Comparison of ENCODE assay signal across 21 cellular contexts in genomic region chr15:65371976-65372786, GRCh38. TPM values are rescaled to one million over a fixed set of nuclear protein-coding genes. Genes with fewer than 3 reads are reported as not detected.
"Had no signal": no experiment of that assay in that cellular context is flagged by ENCODE, and none has a peak within 500 bp of the region (broad histone marks: within the 10 kb centered on the region; RNA-seq: fewer than 3 reads in every experiment).

No MANE protein-coding gene starts in this region.

- H3K9me3 ChIP-seq: esophagus squamous epithelium, neutrophil, tibial nerve had no signal

- H3K27ac ChIP-seq: esophagus squamous epithelium, neutrophil, tibial nerve had no signal

- ATAC-seq: activated CD8-positive, alpha-beta T cell treated with anti-CD3 and anti-CD28 coated beads, Interleukin-2, amount 10 ng/mL, durations not matched to agents 7 days and 5 days; activated naive CD4-positive, alpha-beta T cell treated with anti-CD3 and anti-CD28 coated beads, Interleukin-2, amount 50 U/mL, for 72 hours had no signal

- H3K36me3 ChIP-seq: esophagus squamous epithelium, neutrophil, tibial nerve had no signal

- DNase-seq: activated B cell treated with CpG ODN at 0.5 μM for 24 hours; activated CD4-positive, alpha-beta T cell treated with anti-CD3 and anti-CD28 coated beads for 48 hours; activated CD8-positive, alpha-beta memory T cell treated with anti-CD3 and anti-CD28 coated beads, Interleukin-2, amount 50 U/mL, for 4 hours; activated CD8-positive, alpha-beta T cell treated with anti-CD3 and anti-CD28 coated beads, Interleukin-2, amount 10 ng/mL, durations not matched to agents 7 days and 5 days; activated gamma-delta T cell; activated T-cell treated with anti-CD3 and anti-CD28 coated beads, Interleukin-2, amount 50 U/mL, for 48 hours; amniotic stem cell; central memory CD4-positive, alpha-beta T cell; cortex of kidney; effector CD4-positive, alpha-beta T cell; esophagus squamous epithelium; immature natural killer cell; stimulated activated CD4-positive, alpha-beta T cell treated with anti-CD3 and anti-CD28 coated beads, Interleukin-2, amount 100 ng/mL, for 48 hours; stimulated activated naive CD4-positive, alpha-beta T cell; T-helper 2 cell had no signal

- H3K4me3 ChIP-seq: esophagus squamous epithelium, tibial nerve had no signal

RNA-seq across cellular contexts. Expression of gene IGDCC3, which starts 5.6 kb away (rescaled TPM):
- total RNA-seq: activated B cell treated with CpG ODN at 0.5 μM for 24 hours; activated CD8-positive, alpha-beta T cell treated with anti-CD3 and anti-CD28 coated beads, Interleukin-2, amount 10 ng/mL, durations not matched to agents 7 days and 5 days; activated naive CD4-positive, alpha-beta T cell treated with anti-CD3 and anti-CD28 coated beads, Interleukin-2, amount 50 U/mL, for 72 hours; endothelial cell of umbilical vein; esophagus squamous epithelium; lower leg skin; subcutaneous adipose tissue; tibial nerve had no signal
- polyA plus RNA-seq: immature natural killer cell had no signal

RNA-seq across cellular contexts. Expression of gene IGDCC4, which starts 50.6 kb away (rescaled TPM):
- total RNA-seq: activated B cell treated with CpG ODN at 0.5 μM for 24 hours had no signal
